1 cellular context compared by ENCODE assay signal in the genomic region with DNA sequence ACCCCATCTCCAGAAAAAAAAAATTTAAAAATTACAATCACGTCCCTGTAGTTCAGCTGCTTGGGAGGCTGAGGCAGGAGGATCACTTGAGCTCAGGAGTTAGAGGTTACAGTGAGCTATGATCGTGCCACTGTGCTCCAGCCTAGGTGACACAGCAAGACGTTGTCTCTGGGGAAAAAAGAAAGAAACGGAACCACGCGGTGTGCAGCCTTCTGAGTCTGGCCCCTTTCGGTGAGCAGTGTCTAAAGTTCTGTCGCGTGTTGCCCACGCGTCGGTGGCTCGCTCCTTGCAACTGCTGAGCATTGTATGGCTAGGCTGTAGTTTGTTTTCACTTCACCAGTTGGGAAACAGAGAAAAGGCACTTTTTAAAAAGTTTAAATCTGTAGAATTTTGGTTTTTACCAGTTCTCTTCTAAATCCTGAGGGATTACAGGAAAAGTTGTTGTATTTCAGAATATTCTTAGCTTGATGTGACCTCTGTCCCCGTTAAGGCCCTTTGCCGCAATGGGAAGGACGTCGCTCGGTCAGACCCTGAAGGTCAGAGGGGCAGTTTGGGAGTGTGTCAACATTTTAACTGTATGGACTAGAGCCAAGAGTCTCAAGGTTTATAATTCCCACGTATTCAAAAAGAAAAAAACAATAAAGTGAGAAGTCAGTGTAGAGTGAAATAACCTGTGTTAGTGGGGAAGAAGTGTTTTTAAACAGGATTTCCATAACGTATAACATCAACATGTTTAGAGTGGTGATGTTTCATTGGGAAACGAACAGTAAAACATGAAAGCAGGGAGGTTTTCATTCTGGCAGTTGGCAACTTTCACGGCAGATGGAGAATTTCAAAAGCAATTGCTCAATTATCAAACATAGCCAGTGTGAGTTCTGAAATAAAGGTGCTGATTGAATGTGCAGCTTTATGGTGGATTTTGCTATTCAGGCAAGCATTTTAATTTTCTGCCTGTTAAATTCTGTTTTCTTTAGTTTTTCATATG.
TF ChIP-seq lines count a peak whose summit lies in the region.

No MANE protein-coding gene starts in this region.

TF ChIP-seq in HepG2, 621 proteins besides CTCF, POLR2A, EP300 and RAD21 (continued from another document and continues in another):
- TF ChIP-seq ZBTB4 (CRISPR knock-in tag; IDR thresholded peaks at IDR 0.05; ENCODE audit: borderline replicate concordance), result peak; percentile 70; the same call in 1 of the 2 replicates
- TF ChIP-seq ASH2L (IDR thresholded peaks at IDR 0.05; ENCODE audit: insufficient read length, low read depth, low read length), result peak; percentile 61
- TF ChIP-seq NR2F2 (IDR thresholded peaks at IDR 0.05; ENCODE audit: borderline replicate concordance, low read depth), result peak; percentile 87
- TF ChIP-seq MAF1 (CRISPR knock-in tag; IDR thresholded peaks at IDR 0.05; ENCODE audit: borderline replicate concordance), result no peak
- TF ChIP-seq NCOR1 (IDR thresholded peaks at IDR 0.05; ENCODE audit: borderline replicate concordance, low read length), result peak; percentile 56
- TF ChIP-seq CREM (IDR thresholded peaks at IDR 0.05), result peak; percentile 40; the same call in 1 of the 2 replicates
- TF ChIP-seq CREM (CRISPR knock-in tag; IDR thresholded peaks at IDR 0.05), result no peak
- TF ChIP-seq, protein P1, sequence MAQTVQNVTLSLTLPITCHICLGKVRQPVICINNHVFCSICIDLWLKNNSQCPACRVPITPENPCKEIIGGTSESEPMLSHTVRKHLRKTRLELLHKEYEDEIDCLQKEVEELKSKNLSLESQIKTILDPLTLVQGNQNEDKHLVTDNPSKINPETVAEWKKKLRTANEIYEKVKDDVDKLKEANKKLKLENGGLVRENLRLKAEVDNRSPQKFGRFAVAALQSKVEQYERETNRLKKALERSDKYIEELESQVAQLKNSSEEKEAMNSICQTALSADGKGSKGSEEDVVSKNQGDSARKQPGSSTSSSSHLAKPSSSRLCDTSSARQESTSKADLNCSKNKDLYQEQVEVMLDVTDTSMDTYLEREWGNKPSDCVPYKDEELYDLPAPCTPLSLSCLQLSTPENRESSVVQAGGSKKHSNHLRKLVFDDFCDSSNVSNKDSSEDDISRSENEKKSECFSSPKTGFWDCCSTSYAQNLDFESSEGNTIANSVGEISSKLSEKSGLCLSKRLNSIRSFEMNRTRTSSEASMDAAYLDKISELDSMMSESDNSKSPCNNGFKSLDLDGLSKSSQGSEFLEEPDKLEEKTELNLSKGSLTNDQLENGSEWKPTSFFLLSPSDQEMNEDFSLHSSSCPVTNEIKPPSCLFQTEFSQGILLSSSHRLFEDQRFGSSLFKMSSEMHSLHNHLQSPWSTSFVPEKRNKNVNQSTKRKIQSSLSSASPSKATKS (CRISPR knock-in tag; IDR thresholded peaks at IDR 0.05), result no peak
- TF ChIP-seq HNF4G (IDR thresholded peaks at IDR 0.05; ENCODE audit: borderline replicate concordance, low read depth, low read length), result 0 out of 2 replicates have a peak, but pooled peaks have one; percentile 30
- 0 out of 2 replicates have a peak, but pooled peaks have one; percentile 27 for TF ChIP-seq HNF4G (CRISPR knock-in tag; IDR thresholded peaks at IDR 0.05; ENCODE audit: borderline replicate concordance, low read depth)
- TF ChIP-seq NCOA2 (CRISPR knock-in tag; IDR thresholded peaks at IDR 0.05), result peak; percentile 41; the same call in 1 of the 2 replicates
- TF ChIP-seq SOX5 (CRISPR knock-in tag; IDR thresholded peaks at IDR 0.05; ENCODE audit: borderline replicate concordance), result peak; percentile 64; the same call in 1 of the 2 replicates
- peak; percentile 43 to 67; a peak in 2 of 4 replicates for TF ChIP-seq NR2F1 (CRISPR knock-in tag; IDR thresholded peaks at IDR 0.05)
- no peak for TF ChIP-seq CENPBD1 (CRISPR knock-in tag; IDR thresholded peaks at IDR 0.05; ENCODE audit: borderline replicate concordance, low read depth)
- TF ChIP-seq PRDM4 (CRISPR knock-in tag; IDR thresholded peaks at IDR 0.05; ENCODE audit: borderline replicate concordance), result no peak
- TF ChIP-seq ZGPAT (CRISPR knock-in tag; IDR thresholded peaks at IDR 0.05), result 0 out of 2 replicates have a peak, but pooled peaks have one; percentile 17
- TF ChIP-seq TARDBP (CRISPR knock-in tag; IDR thresholded peaks at IDR 0.05), result 0 out of 2 replicates have a peak, but pooled peaks have one; percentile 54
- TF ChIP-seq, protein P2, sequence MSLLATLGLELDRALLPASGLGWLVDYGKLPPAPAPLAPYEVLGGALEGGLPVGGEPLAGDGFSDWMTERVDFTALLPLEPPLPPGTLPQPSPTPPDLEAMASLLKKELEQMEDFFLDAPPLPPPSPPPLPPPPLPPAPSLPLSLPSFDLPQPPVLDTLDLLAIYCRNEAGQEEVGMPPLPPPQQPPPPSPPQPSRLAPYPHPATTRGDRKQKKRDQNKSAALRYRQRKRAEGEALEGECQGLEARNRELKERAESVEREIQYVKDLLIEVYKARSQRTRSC (CRISPR knock-in tag; IDR thresholded peaks at IDR 0.05; ENCODE audit: low read depth), result no peak
- TF ChIP-seq, protein P3, sequence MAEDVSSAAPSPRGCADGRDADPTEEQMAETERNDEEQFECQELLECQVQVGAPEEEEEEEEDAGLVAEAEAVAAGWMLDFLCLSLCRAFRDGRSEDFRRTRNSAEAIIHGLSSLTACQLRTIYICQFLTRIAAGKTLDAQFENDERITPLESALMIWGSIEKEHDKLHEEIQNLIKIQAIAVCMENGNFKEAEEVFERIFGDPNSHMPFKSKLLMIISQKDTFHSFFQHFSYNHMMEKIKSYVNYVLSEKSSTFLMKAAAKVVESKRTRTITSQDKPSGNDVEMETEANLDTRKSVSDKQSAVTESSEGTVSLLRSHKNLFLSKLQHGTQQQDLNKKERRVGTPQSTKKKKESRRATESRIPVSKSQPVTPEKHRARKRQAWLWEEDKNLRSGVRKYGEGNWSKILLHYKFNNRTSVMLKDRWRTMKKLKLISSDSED (CRISPR knock-in tag; IDR thresholded peaks at IDR 0.05), result no peak
- TF ChIP-seq MED1 (CRISPR knock-in tag; IDR thresholded peaks at IDR 0.05), result peak; percentile 63; the same call in 1 of the 2 replicates
- TF ChIP-seq SALL1 (CRISPR knock-in tag; IDR thresholded peaks at IDR 0.05), result peak; percentile 83
- TF ChIP-seq RXRB (CRISPR knock-in tag; IDR thresholded peaks at IDR 0.05; ENCODE audit: borderline replicate concordance), result peak; percentile 94
- peak; percentile 36; the same call in 1 of the 2 replicates for TF ChIP-seq CEBPB (IDR thresholded peaks at IDR 0.05; ENCODE audit: borderline replicate concordance, low read depth, low read length)
- TF ChIP-seq HNF4A (CRISPR knock-in tag; IDR thresholded peaks at IDR 0.05), result peak; percentile 72
- TF ChIP-seq NR2F6 (IDR thresholded peaks at IDR 0.05), result peak; percentile 88
- TF ChIP-seq NR2F6 (CRISPR knock-in tag; IDR thresholded peaks at IDR 0.05), result peak; percentile 80
- TF ChIP-seq, protein P4, sequence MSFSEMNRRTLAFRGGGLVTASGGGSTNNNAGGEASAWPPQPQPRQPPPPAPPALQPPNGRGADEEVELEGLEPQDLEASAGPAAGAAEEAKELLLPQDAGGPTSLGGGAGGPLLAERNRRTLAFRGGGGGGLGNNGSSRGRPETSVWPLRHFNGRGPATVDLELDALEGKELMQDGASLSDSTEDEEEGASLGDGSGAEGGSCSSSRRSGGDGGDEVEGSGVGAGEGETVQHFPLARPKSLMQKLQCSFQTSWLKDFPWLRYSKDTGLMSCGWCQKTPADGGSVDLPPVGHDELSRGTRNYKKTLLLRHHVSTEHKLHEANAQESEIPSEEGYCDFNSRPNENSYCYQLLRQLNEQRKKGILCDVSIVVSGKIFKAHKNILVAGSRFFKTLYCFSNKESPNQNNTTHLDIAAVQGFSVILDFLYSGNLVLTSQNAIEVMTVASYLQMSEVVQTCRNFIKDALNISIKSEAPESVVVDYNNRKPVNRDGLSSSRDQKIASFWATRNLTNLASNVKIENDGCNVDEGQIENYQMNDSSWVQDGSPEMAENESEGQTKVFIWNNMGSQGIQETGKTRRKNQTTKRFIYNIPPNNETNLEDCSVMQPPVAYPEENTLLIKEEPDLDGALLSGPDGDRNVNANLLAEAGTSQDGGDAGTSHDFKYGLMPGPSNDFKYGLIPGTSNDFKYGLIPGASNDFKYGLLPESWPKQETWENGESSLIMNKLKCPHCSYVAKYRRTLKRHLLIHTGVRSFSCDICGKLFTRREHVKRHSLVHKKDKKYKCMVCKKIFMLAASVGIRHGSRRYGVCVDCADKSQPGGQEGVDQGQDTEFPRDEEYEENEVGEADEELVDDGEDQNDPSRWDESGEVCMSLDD (CRISPR knock-in tag; IDR thresholded peaks at IDR 0.05; ENCODE audit: borderline replicate concordance), result no peak
- 0 out of 2 replicates have a peak, but pooled peaks have one; percentile 16 for TF ChIP-seq ZMYM2 (CRISPR knock-in tag; IDR thresholded peaks at IDR 0.05)
- TF ChIP-seq NR2C2 (CRISPR knock-in tag; IDR thresholded peaks at IDR 0.05; ENCODE audit: borderline replicate concordance), result peak; percentile 57; the same call in 1 of the 2 replicates
- TF ChIP-seq RARA (CRISPR knock-in tag; IDR thresholded peaks at IDR 0.05), result peak; percentile 81
- peak; percentile 48; the same call in 1 of the 2 replicates for TF ChIP-seq HOXA3 (CRISPR knock-in tag; IDR thresholded peaks at IDR 0.05)
- TF ChIP-seq HDAC1 (CRISPR knock-in tag; IDR thresholded peaks at IDR 0.05), result peak; percentile 48; the same call in 1 of the 2 replicates
- TF ChIP-seq MAFK (conservative IDR thresholded peaks at IDR 0.05 in 1 of 2, IDR thresholded peaks at IDR 0.05 in 1 of 2; ENCODE audit: low read length in 2 of 2), result no peak
- TF ChIP-seq SKI (IDR thresholded peaks at IDR 0.05; ENCODE audit: partially characterized antibody), result no peak
- peak; percentile 23; the same call in 1 of the 2 replicates for TF ChIP-seq ATF2 (CRISPR knock-in tag; IDR thresholded peaks at IDR 0.05)
- 0 out of 2 replicates have a peak, but pooled peaks have one; percentile 51 for TF ChIP-seq EHMT2 (IDR thresholded peaks at IDR 0.05; ENCODE audit: borderline replicate concordance, low read depth, low read length)
- TF ChIP-seq PPARG (CRISPR knock-in tag; conservative IDR thresholded peaks at IDR 0.05), result peak; percentile 97
- TF ChIP-seq ZBTB38 (CRISPR knock-in tag; IDR thresholded peaks at IDR 0.05), result peak; percentile 98
- TF ChIP-seq SAP130 (CRISPR knock-in tag; IDR thresholded peaks at IDR 0.05; ENCODE audit: low read depth), result peak; percentile 50
- peak; percentile 25; the same call in 1 of the 2 replicates for TF ChIP-seq GATAD1 (CRISPR knock-in tag; IDR thresholded peaks at IDR 0.05)
